Comparison of ENCODE assay signal across 1 cellular context in the genomic region with DNA sequence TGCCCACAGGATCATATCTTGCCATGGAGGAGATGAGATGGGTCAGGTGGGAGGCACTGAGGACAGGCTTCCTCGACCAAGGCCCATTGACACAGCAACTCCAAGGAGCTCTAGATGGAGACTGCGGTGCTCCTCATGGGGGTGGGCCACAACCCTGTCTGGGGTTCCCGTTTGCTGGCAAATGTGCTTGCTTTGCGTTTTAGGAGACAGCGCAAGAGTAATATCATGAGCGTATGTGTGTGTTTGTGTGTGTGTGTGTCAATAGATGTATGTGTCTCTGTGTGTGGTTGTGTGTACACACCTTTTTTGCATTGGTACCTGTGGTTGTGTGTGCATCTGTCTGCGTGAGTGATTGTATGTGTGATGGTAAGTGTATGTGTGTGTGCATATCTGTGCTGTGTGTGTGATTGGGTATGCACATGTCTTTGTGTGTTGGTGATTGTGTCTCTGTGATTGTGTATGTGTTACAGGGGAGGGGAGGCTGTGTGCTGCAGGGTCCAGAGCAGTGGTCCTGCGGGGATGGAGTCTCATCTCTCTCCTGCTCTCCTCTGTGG.
TF ChIP-seq lines count a peak whose summit lies in the region.

No MANE protein-coding gene starts in this region.

TF ChIP-seq in K562, 482 proteins besides CTCF, POLR2A, EP300 and RAD21 (continued from another document):
- TF ChIP-seq, protein P1, sequence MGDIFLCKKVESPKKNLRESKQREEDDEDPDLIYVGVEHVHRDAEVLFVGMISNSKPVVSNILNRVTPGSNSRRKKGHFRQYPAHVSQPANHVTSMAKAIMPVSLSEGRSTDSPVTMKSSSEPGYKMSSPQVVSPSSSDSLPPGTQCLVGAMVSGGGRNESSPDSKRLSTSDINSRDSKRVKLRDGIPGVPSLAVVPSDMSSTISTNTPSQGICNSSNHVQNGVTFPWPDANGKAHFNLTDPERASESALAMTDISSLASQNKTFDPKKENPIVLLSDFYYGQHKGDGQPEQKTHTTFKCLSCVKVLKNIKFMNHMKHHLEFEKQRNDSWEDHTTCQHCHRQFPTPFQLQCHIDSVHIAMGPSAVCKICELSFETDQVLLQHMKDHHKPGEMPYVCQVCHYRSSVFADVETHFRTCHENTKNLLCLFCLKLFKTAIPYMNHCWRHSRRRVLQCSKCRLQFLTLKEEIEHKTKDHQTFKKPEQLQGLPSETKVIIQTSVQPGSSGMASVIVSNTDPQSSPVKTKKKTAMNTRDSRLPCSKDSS (IDR thresholded peaks at IDR 0.05; ENCODE audit: low read depth, partially characterized antibody) = no peak
- no peak for TF ChIP-seq ZKSCAN1 (IDR thresholded peaks at IDR 0.05; ENCODE audit: low read depth, low read length)
- no peak for TF ChIP-seq ZNF696 (CRISPR knock-in tag; conservative IDR thresholded peaks at IDR 0.05)
- TF ChIP-seq, protein P2, sequence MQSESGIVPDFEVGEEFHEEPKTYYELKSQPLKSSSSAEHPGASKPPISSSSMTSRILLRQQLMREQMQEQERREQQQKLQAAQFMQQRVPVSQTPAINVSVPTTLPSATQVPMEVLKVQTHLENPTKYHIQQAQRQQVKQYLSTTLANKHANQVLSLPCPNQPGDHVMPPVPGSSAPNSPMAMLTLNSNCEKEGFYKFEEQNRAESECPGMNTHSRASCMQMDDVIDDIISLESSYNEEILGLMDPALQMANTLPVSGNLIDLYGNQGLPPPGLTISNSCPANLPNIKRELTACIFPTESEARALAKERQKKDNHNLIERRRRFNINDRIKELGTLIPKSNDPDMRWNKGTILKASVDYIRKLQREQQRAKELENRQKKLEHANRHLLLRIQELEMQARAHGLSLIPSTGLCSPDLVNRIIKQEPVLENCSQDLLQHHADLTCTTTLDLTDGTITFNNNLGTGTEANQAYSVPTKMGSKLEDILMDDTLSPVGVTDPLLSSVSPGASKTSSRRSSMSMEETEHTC (IDR thresholded peaks at IDR 0.05) = no peak
- TF ChIP-seq ZNF445 (CRISPR knock-in tag; IDR thresholded peaks at IDR 0.05; ENCODE audit: low read depth) = no peak
- TF ChIP-seq, protein P3, sequence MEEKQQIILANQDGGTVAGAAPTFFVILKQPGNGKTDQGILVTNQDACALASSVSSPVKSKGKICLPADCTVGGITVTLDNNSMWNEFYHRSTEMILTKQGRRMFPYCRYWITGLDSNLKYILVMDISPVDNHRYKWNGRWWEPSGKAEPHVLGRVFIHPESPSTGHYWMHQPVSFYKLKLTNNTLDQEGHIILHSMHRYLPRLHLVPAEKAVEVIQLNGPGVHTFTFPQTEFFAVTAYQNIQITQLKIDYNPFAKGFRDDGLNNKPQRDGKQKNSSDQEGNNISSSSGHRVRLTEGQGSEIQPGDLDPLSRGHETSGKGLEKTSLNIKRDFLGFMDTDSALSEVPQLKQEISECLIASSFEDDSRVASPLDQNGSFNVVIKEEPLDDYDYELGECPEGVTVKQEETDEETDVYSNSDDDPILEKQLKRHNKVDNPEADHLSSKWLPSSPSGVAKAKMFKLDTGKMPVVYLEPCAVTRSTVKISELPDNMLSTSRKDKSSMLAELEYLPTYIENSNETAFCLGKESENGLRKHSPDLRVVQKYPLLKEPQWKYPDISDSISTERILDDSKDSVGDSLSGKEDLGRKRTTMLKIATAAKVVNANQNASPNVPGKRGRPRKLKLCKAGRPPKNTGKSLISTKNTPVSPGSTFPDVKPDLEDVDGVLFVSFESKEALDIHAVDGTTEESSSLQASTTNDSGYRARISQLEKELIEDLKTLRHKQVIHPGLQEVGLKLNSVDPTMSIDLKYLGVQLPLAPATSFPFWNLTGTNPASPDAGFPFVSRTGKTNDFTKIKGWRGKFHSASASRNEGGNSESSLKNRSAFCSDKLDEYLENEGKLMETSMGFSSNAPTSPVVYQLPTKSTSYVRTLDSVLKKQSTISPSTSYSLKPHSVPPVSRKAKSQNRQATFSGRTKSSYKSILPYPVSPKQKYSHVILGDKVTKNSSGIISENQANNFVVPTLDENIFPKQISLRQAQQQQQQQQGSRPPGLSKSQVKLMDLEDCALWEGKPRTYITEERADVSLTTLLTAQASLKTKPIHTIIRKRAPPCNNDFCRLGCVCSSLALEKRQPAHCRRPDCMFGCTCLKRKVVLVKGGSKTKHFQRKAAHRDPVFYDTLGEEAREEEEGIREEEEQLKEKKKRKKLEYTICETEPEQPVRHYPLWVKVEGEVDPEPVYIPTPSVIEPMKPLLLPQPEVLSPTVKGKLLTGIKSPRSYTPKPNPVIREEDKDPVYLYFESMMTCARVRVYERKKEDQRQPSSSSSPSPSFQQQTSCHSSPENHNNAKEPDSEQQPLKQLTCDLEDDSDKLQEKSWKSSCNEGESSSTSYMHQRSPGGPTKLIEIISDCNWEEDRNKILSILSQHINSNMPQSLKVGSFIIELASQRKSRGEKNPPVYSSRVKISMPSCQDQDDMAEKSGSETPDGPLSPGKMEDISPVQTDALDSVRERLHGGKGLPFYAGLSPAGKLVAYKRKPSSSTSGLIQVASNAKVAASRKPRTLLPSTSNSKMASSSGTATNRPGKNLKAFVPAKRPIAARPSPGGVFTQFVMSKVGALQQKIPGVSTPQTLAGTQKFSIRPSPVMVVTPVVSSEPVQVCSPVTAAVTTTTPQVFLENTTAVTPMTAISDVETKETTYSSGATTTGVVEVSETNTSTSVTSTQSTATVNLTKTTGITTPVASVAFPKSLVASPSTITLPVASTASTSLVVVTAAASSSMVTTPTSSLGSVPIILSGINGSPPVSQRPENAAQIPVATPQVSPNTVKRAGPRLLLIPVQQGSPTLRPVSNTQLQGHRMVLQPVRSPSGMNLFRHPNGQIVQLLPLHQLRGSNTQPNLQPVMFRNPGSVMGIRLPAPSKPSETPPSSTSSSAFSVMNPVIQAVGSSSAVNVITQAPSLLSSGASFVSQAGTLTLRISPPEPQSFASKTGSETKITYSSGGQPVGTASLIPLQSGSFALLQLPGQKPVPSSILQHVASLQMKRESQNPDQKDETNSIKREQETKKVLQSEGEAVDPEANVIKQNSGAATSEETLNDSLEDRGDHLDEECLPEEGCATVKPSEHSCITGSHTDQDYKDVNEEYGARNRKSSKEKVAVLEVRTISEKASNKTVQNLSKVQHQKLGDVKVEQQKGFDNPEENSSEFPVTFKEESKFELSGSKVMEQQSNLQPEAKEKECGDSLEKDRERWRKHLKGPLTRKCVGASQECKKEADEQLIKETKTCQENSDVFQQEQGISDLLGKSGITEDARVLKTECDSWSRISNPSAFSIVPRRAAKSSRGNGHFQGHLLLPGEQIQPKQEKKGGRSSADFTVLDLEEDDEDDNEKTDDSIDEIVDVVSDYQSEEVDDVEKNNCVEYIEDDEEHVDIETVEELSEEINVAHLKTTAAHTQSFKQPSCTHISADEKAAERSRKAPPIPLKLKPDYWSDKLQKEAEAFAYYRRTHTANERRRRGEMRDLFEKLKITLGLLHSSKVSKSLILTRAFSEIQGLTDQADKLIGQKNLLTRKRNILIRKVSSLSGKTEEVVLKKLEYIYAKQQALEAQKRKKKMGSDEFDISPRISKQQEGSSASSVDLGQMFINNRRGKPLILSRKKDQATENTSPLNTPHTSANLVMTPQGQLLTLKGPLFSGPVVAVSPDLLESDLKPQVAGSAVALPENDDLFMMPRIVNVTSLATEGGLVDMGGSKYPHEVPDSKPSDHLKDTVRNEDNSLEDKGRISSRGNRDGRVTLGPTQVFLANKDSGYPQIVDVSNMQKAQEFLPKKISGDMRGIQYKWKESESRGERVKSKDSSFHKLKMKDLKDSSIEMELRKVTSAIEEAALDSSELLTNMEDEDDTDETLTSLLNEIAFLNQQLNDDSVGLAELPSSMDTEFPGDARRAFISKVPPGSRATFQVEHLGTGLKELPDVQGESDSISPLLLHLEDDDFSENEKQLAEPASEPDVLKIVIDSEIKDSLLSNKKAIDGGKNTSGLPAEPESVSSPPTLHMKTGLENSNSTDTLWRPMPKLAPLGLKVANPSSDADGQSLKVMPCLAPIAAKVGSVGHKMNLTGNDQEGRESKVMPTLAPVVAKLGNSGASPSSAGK (IDR thresholded peaks at IDR 0.05) = no peak
- no peak for TF ChIP-seq ZFX (CRISPR knock-in tag; IDR thresholded peaks at IDR 0.05)
- TF ChIP-seq ZBTB7A (IDR thresholded peaks at IDR 0.05; ENCODE audit: borderline replicate concordance, control insufficient read depth, low read depth, low read length) = no peak
- TF ChIP-seq CEBPG (CRISPR knock-in tag; IDR thresholded peaks at IDR 0.05) = no peak
- TF ChIP-seq CEBPG (tag; conservative IDR thresholded peaks at IDR 0.05 in 1 of 2, IDR thresholded peaks at IDR 0.05 in 1 of 2) = no peak
- no peak for TF ChIP-seq PPARD (CRISPR knock-in tag; IDR thresholded peaks at IDR 0.05)
- TF ChIP-seq, protein P4, sequence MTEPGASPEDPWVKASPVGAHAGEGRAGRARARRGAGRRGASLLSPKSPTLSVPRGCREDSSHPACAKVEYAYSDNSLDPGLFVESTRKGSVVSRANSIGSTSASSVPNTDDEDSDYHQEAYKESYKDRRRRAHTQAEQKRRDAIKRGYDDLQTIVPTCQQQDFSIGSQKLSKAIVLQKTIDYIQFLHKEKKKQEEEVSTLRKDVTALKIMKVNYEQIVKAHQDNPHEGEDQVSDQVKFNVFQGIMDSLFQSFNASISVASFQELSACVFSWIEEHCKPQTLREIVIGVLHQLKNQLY (CRISPR knock-in tag; conservative IDR thresholded peaks at IDR 0.05) = no peak
- TF ChIP-seq OTX1 (CRISPR knock-in tag; IDR thresholded peaks at IDR 0.05) = 0 out of 2 replicates have a peak, but pooled peaks have one; percentile 19
- TF ChIP-seq MEIS2 (IDR thresholded peaks at IDR 0.05; ENCODE audit: partially characterized antibody) = no peak
- peak; percentile 69 for TF ChIP-seq ZNF316 (IDR thresholded peaks at IDR 0.05)
- TF ChIP-seq WHSC1 (IDR thresholded peaks at IDR 0.05; ENCODE audit: low read length) = no peak
- TF ChIP-seq BDP1 (IDR thresholded peaks at IDR 0.05; ENCODE audit: insufficient read depth, insufficient read length) = no peak
- no peak for TF ChIP-seq U2AF2 (optimal IDR thresholded peaks at IDR 0.05; ENCODE audit: low read depth, low read length)
- TF ChIP-seq, protein P5, sequence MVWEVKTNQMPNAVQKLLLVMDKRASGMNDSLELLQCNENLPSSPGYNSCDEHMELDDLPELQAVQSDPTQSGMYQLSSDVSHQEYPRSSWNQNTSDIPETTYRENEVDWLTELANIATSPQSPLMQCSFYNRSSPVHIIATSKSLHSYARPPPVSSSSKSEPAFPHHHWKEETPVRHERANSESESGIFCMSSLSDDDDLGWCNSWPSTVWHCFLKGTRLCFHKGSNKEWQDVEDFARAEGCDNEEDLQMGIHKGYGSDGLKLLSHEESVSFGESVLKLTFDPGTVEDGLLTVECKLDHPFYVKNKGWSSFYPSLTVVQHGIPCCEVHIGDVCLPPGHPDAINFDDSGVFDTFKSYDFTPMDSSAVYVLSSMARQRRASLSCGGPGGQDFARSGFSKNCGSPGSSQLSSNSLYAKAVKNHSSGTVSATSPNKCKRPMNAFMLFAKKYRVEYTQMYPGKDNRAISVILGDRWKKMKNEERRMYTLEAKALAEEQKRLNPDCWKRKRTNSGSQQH (CRISPR knock-in tag; IDR thresholded peaks at IDR 0.05) = peak; percentile 63; the same call in 1 of the 2 replicates
